In the genomic region with DNA sequence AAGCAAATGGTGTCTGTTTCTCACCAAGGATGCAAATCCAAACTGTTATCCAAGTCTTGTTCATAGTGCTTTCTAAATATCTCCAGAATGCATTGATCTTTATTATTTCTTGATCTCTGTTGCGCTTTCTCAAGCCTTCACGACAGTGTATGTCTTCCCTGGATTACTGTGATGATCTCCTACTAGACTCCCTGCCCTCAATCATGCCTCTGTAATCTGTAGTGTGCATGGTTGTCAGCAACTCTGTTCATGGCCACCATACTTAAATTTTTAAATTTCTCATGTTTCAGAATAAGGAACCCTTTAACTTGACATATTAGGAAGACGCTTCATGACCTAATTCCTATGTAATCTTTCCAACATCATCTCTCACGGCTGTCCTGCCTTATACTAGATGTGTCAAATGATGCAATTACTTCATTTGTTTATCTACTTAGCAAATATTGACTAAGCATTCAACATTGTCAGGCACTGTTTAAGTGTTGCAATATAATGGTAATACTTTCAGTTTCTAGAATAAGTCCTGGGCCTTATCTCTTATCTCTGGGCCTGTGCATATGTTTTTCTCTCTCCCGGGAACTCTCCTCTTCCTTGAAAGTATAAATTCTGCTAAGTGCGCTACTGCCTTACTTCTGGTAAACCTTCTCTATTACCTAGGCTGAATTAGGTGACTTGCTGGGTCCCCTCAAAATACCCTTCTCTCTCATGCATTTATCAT, we compare ENCODE assay signal across 1 cellular context.
TF ChIP-seq lines count a peak whose summit lies in the region.

No MANE protein-coding gene starts in this region.

TF ChIP-seq in K562, 482 proteins besides CTCF, POLR2A, EP300 and RAD21 (continued from another document):
- TF ChIP-seq E2F3 (CRISPR knock-in tag; IDR thresholded peaks at IDR 0.05) = no peak
- TF ChIP-seq ZNF644 (tag; IDR thresholded peaks at IDR 0.05; ENCODE audit: low read depth) = no peak
- TF ChIP-seq, protein P1, sequence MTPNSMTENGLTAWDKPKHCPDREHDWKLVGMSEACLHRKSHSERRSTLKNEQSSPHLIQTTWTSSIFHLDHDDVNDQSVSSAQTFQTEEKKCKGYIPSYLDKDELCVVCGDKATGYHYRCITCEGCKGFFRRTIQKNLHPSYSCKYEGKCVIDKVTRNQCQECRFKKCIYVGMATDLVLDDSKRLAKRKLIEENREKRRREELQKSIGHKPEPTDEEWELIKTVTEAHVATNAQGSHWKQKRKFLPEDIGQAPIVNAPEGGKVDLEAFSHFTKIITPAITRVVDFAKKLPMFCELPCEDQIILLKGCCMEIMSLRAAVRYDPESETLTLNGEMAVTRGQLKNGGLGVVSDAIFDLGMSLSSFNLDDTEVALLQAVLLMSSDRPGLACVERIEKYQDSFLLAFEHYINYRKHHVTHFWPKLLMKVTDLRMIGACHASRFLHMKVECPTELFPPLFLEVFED (CRISPR knock-in tag; conservative IDR thresholded peaks at IDR 0.05) = no peak
- TF ChIP-seq TAF15 (IDR thresholded peaks at IDR 0.05; ENCODE audit: low read depth, low read length) = no peak
- TF ChIP-seq OTX1 (CRISPR knock-in tag; IDR thresholded peaks at IDR 0.05) = peak; percentile 57; the same call in 1 of the 2 replicates
- TF ChIP-seq, protein P2, sequence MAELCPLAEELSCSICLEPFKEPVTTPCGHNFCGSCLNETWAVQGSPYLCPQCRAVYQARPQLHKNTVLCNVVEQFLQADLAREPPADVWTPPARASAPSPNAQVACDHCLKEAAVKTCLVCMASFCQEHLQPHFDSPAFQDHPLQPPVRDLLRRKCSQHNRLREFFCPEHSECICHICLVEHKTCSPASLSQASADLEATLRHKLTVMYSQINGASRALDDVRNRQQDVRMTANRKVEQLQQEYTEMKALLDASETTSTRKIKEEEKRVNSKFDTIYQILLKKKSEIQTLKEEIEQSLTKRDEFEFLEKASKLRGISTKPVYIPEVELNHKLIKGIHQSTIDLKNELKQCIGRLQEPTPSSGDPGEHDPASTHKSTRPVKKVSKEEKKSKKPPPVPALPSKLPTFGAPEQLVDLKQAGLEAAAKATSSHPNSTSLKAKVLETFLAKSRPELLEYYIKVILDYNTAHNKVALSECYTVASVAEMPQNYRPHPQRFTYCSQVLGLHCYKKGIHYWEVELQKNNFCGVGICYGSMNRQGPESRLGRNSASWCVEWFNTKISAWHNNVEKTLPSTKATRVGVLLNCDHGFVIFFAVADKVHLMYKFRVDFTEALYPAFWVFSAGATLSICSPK (IDR thresholded peaks at IDR 0.05; ENCODE audit: borderline replicate concordance) = no peak
- peak; percentile 56 for TF ChIP-seq CCNT2 (IDR thresholded peaks at IDR 0.05; ENCODE audit: borderline replicate concordance, extremely low read depth, insufficient read length, low read depth, low read length)
